ENCODE assay signal across 18 cellular contexts in genomic region chr2:80642465-80642864, GRCh38.
DNase-seq lines count a peak whose midpoint lies in the region; ATAC-seq and TF ChIP-seq lines count a peak whose summit lies in the region.
"Had no signal": no experiment of that assay in that cellular context is flagged by ENCODE, and none has a peak within 500 bp of the region (broad histone marks: within the 10 kb centered on the region; RNA-seq: fewer than 3 reads in every experiment).

No MANE protein-coding gene starts in this region.

- peaks cover 25% of the 10 kb centered on the region for H3K9me3 Mint-ChIP-seq in activated CD8-positive, alpha-beta T cell treated with anti-CD3 and anti-CD28 coated beads, Interleukin-2, amount 10 ng/mL, durations not matched to agents 7 days and 5 days (ENCODE audit: insufficient read depth)

- no peaks in the 10 kb centered on the region for H3K4me1 Mint-ChIP-seq in activated CD8-positive, alpha-beta T cell treated with anti-CD3 and anti-CD28 coated beads, Interleukin-2, amount 10 ng/mL, durations not matched to agents 7 days and 5 days (ENCODE audit: low read depth)
- H3K4me1 Mint-ChIP-seq: B cell had no signal

- no peaks in the 10 kb centered on the region for H3F3A ChIP-seq in MM.1S (ENCODE audit: insufficient read depth, low read length)

- H3K36me3 ChIP-seq in MM.1S (replicated peaks; ENCODE audit: insufficient read depth, low read length): no peaks in the 10 kb centered on the region
- no peaks in the 10 kb centered on the region for H3K36me3 ChIP-seq in osteoblast (ENCODE audit: insufficient read depth, low read length)
- H3K36me3 ChIP-seq in lower lobe of right lung: no peaks in the 10 kb centered on the region
- H3K36me3 ChIP-seq: BLaER1 treated with 17β-estradiol and CSF1 and Interleukin-3, amounts not matched to agents 10 nM and 100 nM had no signal

- H3K4me1 ChIP-seq in MM.1S (ENCODE audit: low read length) (peaks cover 20% of the 10 kb centered on the region), osteoblast (ENCODE audit: insufficient read depth, low read length) (no peaks in the 10 kb centered on the region), lower lobe of right lung (no peaks in the 10 kb centered on the region)
- H3K4me1 ChIP-seq: BLaER1 treated with 17β-estradiol and CSF1 and Interleukin-3, amounts not matched to agents 10 nM and 100 nM had no signal

- no peaks in the 10 kb centered on the region for H3K27me3 Mint-ChIP-seq in activated CD8-positive, alpha-beta T cell treated with anti-CD3 and anti-CD28 coated beads, Interleukin-2, amount 10 ng/mL, durations not matched to agents 7 days and 5 days (ENCODE audit: low read depth)
- H3K27me3 Mint-ChIP-seq: B cell; CD4-positive, alpha-beta T cell had no signal

- POLR2A ChIA-PET in activated CD8-positive, alpha-beta T cell treated with anti-CD3 and anti-CD28 coated beads, Interleukin-2, amount 10 ng/mL, durations not matched to agents 7 days and 5 days (lab: Charles Lee): no interaction called here

- H3K79me2 ChIP-seq in MM.1S (ENCODE audit: low read length) (no peaks in the 10 kb centered on the region), osteoblast (ENCODE audit: insufficient read depth, low read length) (no peaks in the 10 kb centered on the region)

- H3K9me2 ChIP-seq in MM.1S (replicated peaks; ENCODE audit: insufficient read depth, low read length): no peaks in the 10 kb centered on the region

- no peak overlapping the region for H3K9ac ChIP-seq in MM.1S (ENCODE audit: low read length)
- H3K9ac ChIP-seq: BLaER1 treated with 17β-estradiol and CSF1 and Interleukin-3, amounts not matched to agents 10 nM and 100 nM had no signal

- DNase-seq in GM12865 (ENCODE audit: low read depth) (peak; percentile 2), MM.1S (peak; percentile 41), osteoblast (ENCODE audit: insufficient read length, low spot score, missing footprints) (peak; percentile 1), lower lobe of right lung (no peak), foreskin melanocyte (no peak)
- no peak for DNase-seq in activated CD8-positive, alpha-beta T cell treated with anti-CD3 and anti-CD28 coated beads, Interleukin-2, amount 10 ng/mL, durations not matched to agents 7 days and 5 days
- DNase-seq: 8988T; AML-193; Caco-2; Calu3; CD4-positive, alpha-beta T cell; CD8-positive, alpha-beta T cell; DMS79 treated with DMSO at 0.1 percent for 48 hours; GF-D8 had no signal

- TF ChIP-seq CTCF in GM12865 (IDR thresholded peaks at IDR 0.05; ENCODE audit: insufficient read depth, low read depth, low read length, missing control alignments): no peak
- no peak for TF ChIP-seq CTCF in MM.1S (IDR thresholded peaks at IDR 0.05; ENCODE audit: low read length)
- no peak for TF ChIP-seq CTCF in osteoblast (IDR thresholded peaks at IDR 0.05; ENCODE audit: extremely low read depth, low read depth, low read length)
- TF ChIP-seq CTCF in lower lobe of right lung (IDR thresholded peaks at IDR 0.05): no peak

- CTCF ChIA-PET in activated CD8-positive, alpha-beta T cell treated with anti-CD3 and anti-CD28 coated beads, Interleukin-2, amount 10 ng/mL, durations not matched to agents 7 days and 5 days (lab: Charles Lee): no interaction called here

- intact Hi-C loops in lower lobe of right lung (cut with DNase I): no loop called here

- no peak overlapping the region for H3K4me3 Mint-ChIP-seq in activated CD8-positive, alpha-beta T cell treated with anti-CD3 and anti-CD28 coated beads, Interleukin-2, amount 10 ng/mL, durations not matched to agents 7 days and 5 days
- H3K4me3 Mint-ChIP-seq: B cell; CD4-positive, alpha-beta T cell; CD8-positive, alpha-beta T cell had no signal

- H2AFZ ChIP-seq in MM.1S (ENCODE audit: low read length): no peak overlapping the region
- H2AFZ ChIP-seq in osteoblast (ENCODE audit: low read length): no peak overlapping the region

- H3K27ac ChIP-seq in MM.1S (ENCODE audit: low read length): no peak overlapping the region
- no peak overlapping the region for H3K27ac ChIP-seq in osteoblast (ENCODE audit: low read depth, low read length)
- H3K27ac ChIP-seq in lower lobe of right lung: no peak overlapping the region
- H3K27ac ChIP-seq: BLaER1 treated with 17β-estradiol and CSF1 and Interleukin-3, amounts not matched to agents 10 nM and 100 nM; C4-2B had no signal

- H3K27me3 ChIP-seq in MM.1S (replicated peaks; ENCODE audit: insufficient read depth, low read length) (no peaks in the 10 kb centered on the region), osteoblast (ENCODE audit: insufficient read depth, low read length) (no peaks in the 10 kb centered on the region), lower lobe of right lung (ENCODE audit: low read depth) (no peaks in the 10 kb centered on the region)
- H3K27me3 ChIP-seq: BLaER1 treated with 17β-estradiol and CSF1 and Interleukin-3, amounts not matched to agents 10 nM and 100 nM had no signal

- H3K27ac Mint-ChIP-seq in activated CD8-positive, alpha-beta T cell treated with anti-CD3 and anti-CD28 coated beads, Interleukin-2, amount 10 ng/mL, durations not matched to agents 7 days and 5 days: no peak overlapping the region
- H3K27ac Mint-ChIP-seq: B cell; CD4-positive, alpha-beta T cell; CD8-positive, alpha-beta T cell had no signal

- H3K9me3 ChIP-seq in MM.1S (replicated peaks; ENCODE audit: insufficient read depth, low read length): no peaks in the 10 kb centered on the region
- H3K9me3 ChIP-seq in osteoblast (ENCODE audit: low read depth, low read length): peaks cover 2% of the 10 kb centered on the region
- no peaks in the 10 kb centered on the region for H3K9me3 ChIP-seq in lower lobe of right lung
- H3K9me3 ChIP-seq: BLaER1 treated with 17β-estradiol and CSF1 and Interleukin-3, amounts not matched to agents 10 nM and 100 nM had no signal

- no peaks in the 10 kb centered on the region for H3K36me3 Mint-ChIP-seq in activated CD8-positive, alpha-beta T cell treated with anti-CD3 and anti-CD28 coated beads, Interleukin-2, amount 10 ng/mL, durations not matched to agents 7 days and 5 days (ENCODE audit: low read depth)
- H3K36me3 Mint-ChIP-seq: CD8-positive, alpha-beta T cell had no signal

- H4K20me1 ChIP-seq in MM.1S (ENCODE audit: insufficient read depth, low read length) (no peaks in the 10 kb centered on the region), osteoblast (ENCODE audit: insufficient read depth, low read length) (no peaks in the 10 kb centered on the region)
- H4K20me1 ChIP-seq: BLaER1 treated with 17β-estradiol and CSF1 and Interleukin-3, amounts not matched to agents 10 nM and 100 nM had no signal

- no peak for ATAC-seq in activated CD8-positive, alpha-beta T cell treated with anti-CD3 and anti-CD28 coated beads, Interleukin-2, amount 10 ng/mL, durations not matched to agents 7 days and 5 days
- ATAC-seq in lower lobe of right lung: no peak
- ATAC-seq: CD8-positive, alpha-beta T cell; GM12878 had no signal

- H3K4me3 ChIP-seq in GM12865 (ENCODE audit: low read depth, low read length): no peak overlapping the region
- H3K4me3 ChIP-seq in MM.1S (ENCODE audit: low read length): no peak overlapping the region
- no peak overlapping the region for H3K4me3 ChIP-seq in osteoblast (ENCODE audit: insufficient read depth, low read length)
- no peak overlapping the region for H3K4me3 ChIP-seq in lower lobe of right lung
- H3K4me3 ChIP-seq: BLaER1 treated with 17β-estradiol and CSF1 and Interleukin-3, amounts not matched to agents 10 nM and 100 nM; GM12878 had no signal

- H3K4me2 ChIP-seq in MM.1S (ENCODE audit: low read depth, low read length) (peak overlapping the region; percentile 1; the same call in 1 of the 2 replicates), osteoblast (ENCODE audit: insufficient read depth, low read length) (no peak overlapping the region)
- H3K4me2 ChIP-seq: BLaER1 treated with 17β-estradiol and CSF1 and Interleukin-3, amounts not matched to agents 10 nM and 100 nM had no signal

Comparison
In these comparisons a context has a peak if more than half of its experiments do, and no peak if none do; other contexts are left out.
1. DNase-seq: peak in GM12865 (single experiment), MM.1S (single experiment) and osteoblast (single experiment); none in activated CD8-positive, alpha-beta T cell treated with anti-CD3 and anti-CD28 coated beads, Interleukin-2, amount 10 ng/mL, durations not matched to agents 7 days and 5 days (single experiment), lower lobe of right lung (single experiment) and foreskin melanocyte (single experiment).